In the genomic region with DNA sequence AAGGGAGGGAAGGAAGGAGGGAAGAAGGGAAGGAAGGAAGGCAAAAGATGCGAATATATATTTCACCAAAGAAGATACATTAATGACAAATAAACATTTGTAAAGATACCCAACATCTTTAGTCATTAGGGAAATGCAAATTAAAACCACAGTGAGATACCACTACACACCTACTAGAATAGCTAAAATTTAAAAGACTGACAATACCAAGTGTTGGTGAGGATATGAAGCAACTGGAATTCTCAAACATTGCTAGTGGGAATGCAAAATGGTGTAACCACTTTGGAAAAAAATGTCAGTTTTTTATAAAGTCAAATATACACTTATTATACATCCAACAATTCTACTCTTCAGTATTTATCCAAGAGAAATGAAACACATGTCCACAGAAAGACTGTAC, we compare ENCODE assay signal across 8 cellular contexts.
"Had no signal": no experiment of that assay in that cellular context is flagged by ENCODE, and none has a peak within 500 bp of the region (broad histone marks: within the 10 kb centered on the region; RNA-seq: fewer than 3 reads in every experiment).

No MANE protein-coding gene starts in this region.

- H3K4me1 ChIP-seq: HAP-1 had no signal

- H3K4me3 ChIP-seq: GM23248, GM23338, HAP-1 had no signal

- H3K27ac ChIP-seq: GM23248 had no signal

- DNase-seq: GM23248, GOT3, H7, H9, HCEC 1CT, HFFc6 had no signal

- H3K9me3 ChIP-seq: HAP-1 had no signal

- H3K36me3 ChIP-seq: HAP-1 had no signal
